In the genomic region with DNA sequence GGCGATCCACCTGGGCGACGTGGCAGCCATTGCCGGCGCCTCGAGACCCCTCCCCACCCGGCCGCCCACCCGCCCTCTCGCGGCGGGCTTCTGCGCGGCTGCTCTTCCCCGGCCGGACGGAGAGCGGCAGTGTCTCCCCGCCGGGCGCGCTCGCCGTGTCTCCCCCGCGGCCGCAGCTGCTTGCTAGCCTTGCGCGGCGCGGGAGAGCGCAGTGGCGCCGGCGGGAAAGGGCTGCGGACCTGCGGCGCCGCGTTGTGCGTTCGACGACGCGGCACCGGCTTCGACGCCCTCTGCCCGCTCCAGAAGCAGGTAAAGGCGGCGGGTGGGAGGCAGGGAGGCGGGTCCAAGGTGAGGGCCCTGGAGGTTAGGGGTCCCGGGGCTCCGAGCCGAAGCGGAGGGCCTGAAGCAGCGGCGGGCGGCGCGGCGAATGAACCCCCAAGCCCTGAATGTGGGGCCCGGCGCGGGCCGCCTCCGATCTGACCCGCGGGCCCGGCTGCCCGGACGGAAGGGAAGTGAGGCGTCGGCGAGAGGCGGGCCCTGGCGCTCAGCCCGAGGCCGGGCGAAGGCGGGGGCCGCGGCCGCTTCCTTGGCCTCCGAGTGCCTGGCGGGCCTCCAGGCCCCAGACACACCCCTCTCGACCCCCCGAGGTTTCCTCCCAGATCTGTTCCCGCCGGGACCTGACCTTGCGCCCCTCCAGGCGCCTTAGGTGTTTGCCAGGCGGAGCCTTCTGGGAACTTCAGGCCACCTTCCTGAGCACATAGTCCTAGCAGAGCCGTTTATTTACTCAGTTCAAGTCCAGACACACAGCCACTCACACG, we compare ENCODE assay signal across 1 cellular context.
TF ChIP-seq lines count a peak whose summit lies in the region.

Gene N4BP2 (plus strand): TSS at position 129 of the 818 bp plus-strand sequence. CDS start 40,491 bp downstream, outside the sequence.

TF ChIP-seq in K562, 482 proteins besides CTCF, POLR2A, EP300 and RAD21 (continued from another document and continues in another):
- TF ChIP-seq CEBPZ (IDR thresholded peaks at IDR 0.05; ENCODE audit: borderline replicate concordance, low read depth, low read length) (no peak), RCOR1 (IDR thresholded peaks at IDR 0.05; ENCODE audit: borderline replicate concordance in 1 of 2, low read depth in 2 of 2, low read length in 2 of 2) (0 out of 4 replicates have a peak, but pooled peaks of 1 of the 2 experiments have one; percentile 14), CBX2 (IDR thresholded peaks at IDR 0.05; ENCODE audit: insufficient read depth, low read length, poor library complexity, severe bottlenecking) (no peak), FOXA1 (IDR thresholded peaks at IDR 0.05; ENCODE audit: borderline replicate concordance) (no peak), PTRF (tag; IDR thresholded peaks at IDR 0.05) (no peak), MAX (CRISPR knock-in tag; IDR thresholded peaks at IDR 0.05) (peak; percentile 88), ERF (CRISPR knock-in tag; IDR thresholded peaks at IDR 0.05) (no peak; the same call in none of the 2 replicates), ARID1B (IDR thresholded peaks at IDR 0.05) (no peak), ZNF668 (CRISPR knock-in tag; IDR thresholded peaks at IDR 0.05) (no peak), ZBTB7A (IDR thresholded peaks at IDR 0.05; ENCODE audit: borderline replicate concordance, control insufficient read depth, low read depth, low read length) (peak; percentile 100), BCLAF1 (IDR thresholded peaks at IDR 0.05; ENCODE audit: borderline replicate concordance in 1 of 2, control insufficient read depth in 1 of 2, low read depth in 2 of 2, low read length in 1 of 2) (peak in 1 of 2 experiments; percentile 64; a peak in 1 of 4 replicates), NR3C1 (CRISPR knock-in tag; IDR thresholded peaks at IDR 0.05) (peak; percentile 96), U2AF2 (optimal IDR thresholded peaks at IDR 0.05; ENCODE audit: low read depth, low read length) (no peak), ZNF347 (CRISPR knock-in tag; IDR thresholded peaks at IDR 0.05; ENCODE audit: low read depth) (no peak), ETS2 (tag; IDR thresholded peaks at IDR 0.05; ENCODE audit: borderline replicate concordance, poor library complexity, severe bottlenecking) (no peak), SIX5 (IDR thresholded peaks at IDR 0.05; ENCODE audit: borderline replicate concordance in 1 of 2, insufficient read depth in 1 of 2, low read depth in 1 of 2, low read length in 2 of 2) (no peak), KDM4B (IDR thresholded peaks at IDR 0.05; ENCODE audit: borderline replicate concordance in 2 of 2, low read depth in 1 of 2) (0 out of 4 replicates have a peak, but pooled peaks of 1 of the 2 experiments have one; percentile 11), MAZ (CRISPR knock-in tag; conservative IDR thresholded peaks at IDR 0.05 in 1 of 2, IDR thresholded peaks at IDR 0.05 in 1 of 2) (peak; percentile 67 to 73), ARNT (IDR thresholded peaks at IDR 0.05) (no peak), ZNF75A (CRISPR knock-in tag; IDR thresholded peaks at IDR 0.05) (no peak), PURB (CRISPR knock-in tag; IDR thresholded peaks at IDR 0.05; ENCODE audit: low read depth) (no peak), CGGBP1 (CRISPR knock-in tag; IDR thresholded peaks at IDR 0.05) (no peak), ZNF318 (IDR thresholded peaks at IDR 0.05; ENCODE audit: borderline replicate concordance in 1 of 2, low read depth in 1 of 2) (no peak), ZNF436 (CRISPR knock-in tag; IDR thresholded peaks at IDR 0.05) (no peak), SP1 (CRISPR knock-in tag; IDR thresholded peaks at IDR 0.05) (peak; percentile 25; the same call in 1 of the 2 replicates), CTCFL (IDR thresholded peaks at IDR 0.05; ENCODE audit: borderline replicate concordance, insufficient read depth, low read depth, low read length, poor library complexity, severe bottlenecking) (peak; percentile 85), E2F3 (CRISPR knock-in tag; IDR thresholded peaks at IDR 0.05) (peak; percentile 98), RBM39 (optimal IDR thresholded peaks at IDR 0.05; ENCODE audit: low read depth, low read length) (no peak)
- TF ChIP-seq, protein P1, sequence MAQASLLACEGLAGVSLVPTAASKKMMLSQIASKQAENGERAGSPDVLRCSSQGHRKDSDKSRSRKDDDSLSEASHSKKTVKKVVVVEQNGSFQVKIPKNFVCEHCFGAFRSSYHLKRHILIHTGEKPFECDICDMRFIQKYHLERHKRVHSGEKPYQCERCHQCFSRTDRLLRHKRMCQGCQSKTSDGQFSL (CRISPR knock-in tag; IDR thresholded peaks at IDR 0.05), result peak; percentile 83
- TF ChIP-seq, protein P1 (tag; IDR thresholded peaks at IDR 0.05), result no peak; a peak in 1 of 4 replicates
- TF ChIP-seq, protein P2, sequence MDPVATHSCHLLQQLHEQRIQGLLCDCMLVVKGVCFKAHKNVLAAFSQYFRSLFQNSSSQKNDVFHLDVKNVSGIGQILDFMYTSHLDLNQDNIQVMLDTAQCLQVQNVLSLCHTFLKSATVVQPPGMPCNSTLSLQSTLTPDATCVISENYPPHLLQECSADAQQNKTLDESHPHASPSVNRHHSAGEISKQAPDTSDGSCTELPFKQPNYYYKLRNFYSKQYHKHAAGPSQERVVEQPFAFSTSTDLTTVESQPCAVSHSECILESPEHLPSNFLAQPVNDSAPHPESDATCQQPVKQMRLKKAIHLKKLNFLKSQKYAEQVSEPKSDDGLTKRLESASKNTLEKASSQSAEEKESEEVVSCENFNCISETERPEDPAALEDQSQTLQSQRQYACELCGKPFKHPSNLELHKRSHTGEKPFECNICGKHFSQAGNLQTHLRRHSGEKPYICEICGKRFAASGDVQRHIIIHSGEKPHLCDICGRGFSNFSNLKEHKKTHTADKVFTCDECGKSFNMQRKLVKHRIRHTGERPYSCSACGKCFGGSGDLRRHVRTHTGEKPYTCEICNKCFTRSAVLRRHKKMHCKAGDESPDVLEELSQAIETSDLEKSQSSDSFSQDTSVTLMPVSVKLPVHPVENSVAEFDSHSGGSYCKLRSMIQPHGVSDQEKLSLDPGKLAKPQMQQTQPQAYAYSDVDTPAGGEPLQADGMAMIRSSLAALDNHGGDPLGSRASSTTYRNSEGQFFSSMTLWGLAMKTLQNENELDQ (CRISPR knock-in tag; IDR thresholded peaks at IDR 0.05; ENCODE audit: borderline replicate concordance), result no peak
